ENCODE assay signal across 1 cellular context in the genomic region with DNA sequence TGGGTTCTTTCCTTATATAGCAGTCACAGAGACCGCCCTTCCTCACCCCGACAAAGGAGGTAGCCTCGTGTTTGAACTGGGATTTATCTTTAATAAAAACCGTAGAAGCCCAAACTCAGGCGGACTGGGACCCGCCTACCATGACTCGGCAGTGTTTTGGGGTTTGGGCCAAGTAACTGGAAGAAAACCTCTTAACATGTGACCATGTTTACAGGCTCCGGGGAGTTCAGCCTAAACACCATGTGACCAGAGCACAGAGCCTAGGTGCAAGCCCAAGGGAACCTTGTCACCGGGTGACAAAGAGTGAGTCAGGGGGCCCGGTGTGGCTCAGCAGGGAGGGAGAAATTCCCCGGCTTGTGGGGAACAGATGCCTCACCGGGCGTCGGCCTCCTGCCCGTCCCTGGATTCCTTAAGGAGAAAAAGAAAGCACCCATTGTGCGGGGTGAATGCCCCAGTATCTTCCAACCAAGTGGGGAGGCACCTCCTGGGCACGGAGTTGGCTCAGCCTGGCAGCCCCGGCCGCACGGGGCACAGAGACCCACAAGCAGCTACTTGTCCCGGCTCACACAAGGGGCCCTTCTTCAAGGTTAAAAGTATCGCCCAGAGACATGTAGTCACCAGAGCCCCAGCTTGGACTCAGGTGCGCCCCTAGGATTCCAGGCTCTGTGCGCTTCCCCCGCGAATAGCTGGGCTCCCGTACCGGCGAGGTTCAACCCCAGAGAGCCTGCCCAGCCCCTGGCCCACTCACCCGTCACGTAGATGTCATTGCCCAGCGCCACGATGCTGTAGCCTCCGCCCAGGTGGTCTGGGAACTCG.
A peak's percentile ranks its signal among the peaks of the same experiment; 100 is the strongest.
TF ChIP-seq lines count a peak whose summit lies in the region.

No MANE protein-coding gene starts in this region.

TF ChIP-seq in K562, 482 proteins besides CTCF, POLR2A, EP300 and RAD21 (continued from another document and continues in another):
- TF ChIP-seq, protein P1, sequence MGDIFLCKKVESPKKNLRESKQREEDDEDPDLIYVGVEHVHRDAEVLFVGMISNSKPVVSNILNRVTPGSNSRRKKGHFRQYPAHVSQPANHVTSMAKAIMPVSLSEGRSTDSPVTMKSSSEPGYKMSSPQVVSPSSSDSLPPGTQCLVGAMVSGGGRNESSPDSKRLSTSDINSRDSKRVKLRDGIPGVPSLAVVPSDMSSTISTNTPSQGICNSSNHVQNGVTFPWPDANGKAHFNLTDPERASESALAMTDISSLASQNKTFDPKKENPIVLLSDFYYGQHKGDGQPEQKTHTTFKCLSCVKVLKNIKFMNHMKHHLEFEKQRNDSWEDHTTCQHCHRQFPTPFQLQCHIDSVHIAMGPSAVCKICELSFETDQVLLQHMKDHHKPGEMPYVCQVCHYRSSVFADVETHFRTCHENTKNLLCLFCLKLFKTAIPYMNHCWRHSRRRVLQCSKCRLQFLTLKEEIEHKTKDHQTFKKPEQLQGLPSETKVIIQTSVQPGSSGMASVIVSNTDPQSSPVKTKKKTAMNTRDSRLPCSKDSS (IDR thresholded peaks at IDR 0.05; ENCODE audit: low read depth, partially characterized antibody) = no peak
- TF ChIP-seq ZNF436 (CRISPR knock-in tag; IDR thresholded peaks at IDR 0.05) = no peak
- no peak; the same call in 1 of the 2 replicates for TF ChIP-seq ZBTB2 (IDR thresholded peaks at IDR 0.05)
- no peak for TF ChIP-seq ZNF589 (CRISPR knock-in tag; IDR thresholded peaks at IDR 0.05; ENCODE audit: low read depth)
- TF ChIP-seq PML (IDR thresholded peaks at IDR 0.05; ENCODE audit: low read length) = peak; percentile 10; the same call in 1 of the 2 replicates
- no peak for TF ChIP-seq FOXM1 (IDR thresholded peaks at IDR 0.05; ENCODE audit: low read depth)
- no peak for TF ChIP-seq FOXM1 (CRISPR knock-in tag; IDR thresholded peaks at IDR 0.05; ENCODE audit: low read depth)
- TF ChIP-seq, protein P2, sequence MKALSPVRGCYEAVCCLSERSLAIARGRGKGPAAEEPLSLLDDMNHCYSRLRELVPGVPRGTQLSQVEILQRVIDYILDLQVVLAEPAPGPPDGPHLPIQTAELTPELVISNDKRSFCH (CRISPR knock-in tag; IDR thresholded peaks at IDR 0.05) = no peak
- TF ChIP-seq, protein P2 (tag; IDR thresholded peaks at IDR 0.05) = no peak
- TF ChIP-seq REST (CRISPR knock-in tag; IDR thresholded peaks at IDR 0.05; ENCODE audit: low read depth) = 0 out of 2 replicates have a peak, but pooled peaks have one; percentile 21
- TF ChIP-seq RBM39 (optimal IDR thresholded peaks at IDR 0.05; ENCODE audit: low read depth, low read length) = no peak
- peak; percentile 91 for TF ChIP-seq BACH1 (tag; IDR thresholded peaks at IDR 0.05)
- TF ChIP-seq HDGF (IDR thresholded peaks at IDR 0.05) = no peak
- TF ChIP-seq KLF10 (CRISPR knock-in tag; IDR thresholded peaks at IDR 0.05) = no peak
- TF ChIP-seq, protein P3, sequence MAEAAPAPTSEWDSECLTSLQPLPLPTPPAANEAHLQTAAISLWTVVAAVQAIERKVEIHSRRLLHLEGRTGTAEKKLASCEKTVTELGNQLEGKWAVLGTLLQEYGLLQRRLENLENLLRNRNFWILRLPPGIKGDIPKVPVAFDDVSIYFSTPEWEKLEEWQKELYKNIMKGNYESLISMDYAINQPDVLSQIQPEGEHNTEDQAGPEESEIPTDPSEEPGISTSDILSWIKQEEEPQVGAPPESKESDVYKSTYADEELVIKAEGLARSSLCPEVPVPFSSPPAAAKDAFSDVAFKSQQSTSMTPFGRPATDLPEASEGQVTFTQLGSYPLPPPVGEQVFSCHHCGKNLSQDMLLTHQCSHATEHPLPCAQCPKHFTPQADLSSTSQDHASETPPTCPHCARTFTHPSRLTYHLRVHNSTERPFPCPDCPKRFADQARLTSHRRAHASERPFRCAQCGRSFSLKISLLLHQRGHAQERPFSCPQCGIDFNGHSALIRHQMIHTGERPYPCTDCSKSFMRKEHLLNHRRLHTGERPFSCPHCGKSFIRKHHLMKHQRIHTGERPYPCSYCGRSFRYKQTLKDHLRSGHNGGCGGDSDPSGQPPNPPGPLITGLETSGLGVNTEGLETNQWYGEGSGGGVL (CRISPR knock-in tag; IDR thresholded peaks at IDR 0.05) = no peak
- TF ChIP-seq, protein P4, sequence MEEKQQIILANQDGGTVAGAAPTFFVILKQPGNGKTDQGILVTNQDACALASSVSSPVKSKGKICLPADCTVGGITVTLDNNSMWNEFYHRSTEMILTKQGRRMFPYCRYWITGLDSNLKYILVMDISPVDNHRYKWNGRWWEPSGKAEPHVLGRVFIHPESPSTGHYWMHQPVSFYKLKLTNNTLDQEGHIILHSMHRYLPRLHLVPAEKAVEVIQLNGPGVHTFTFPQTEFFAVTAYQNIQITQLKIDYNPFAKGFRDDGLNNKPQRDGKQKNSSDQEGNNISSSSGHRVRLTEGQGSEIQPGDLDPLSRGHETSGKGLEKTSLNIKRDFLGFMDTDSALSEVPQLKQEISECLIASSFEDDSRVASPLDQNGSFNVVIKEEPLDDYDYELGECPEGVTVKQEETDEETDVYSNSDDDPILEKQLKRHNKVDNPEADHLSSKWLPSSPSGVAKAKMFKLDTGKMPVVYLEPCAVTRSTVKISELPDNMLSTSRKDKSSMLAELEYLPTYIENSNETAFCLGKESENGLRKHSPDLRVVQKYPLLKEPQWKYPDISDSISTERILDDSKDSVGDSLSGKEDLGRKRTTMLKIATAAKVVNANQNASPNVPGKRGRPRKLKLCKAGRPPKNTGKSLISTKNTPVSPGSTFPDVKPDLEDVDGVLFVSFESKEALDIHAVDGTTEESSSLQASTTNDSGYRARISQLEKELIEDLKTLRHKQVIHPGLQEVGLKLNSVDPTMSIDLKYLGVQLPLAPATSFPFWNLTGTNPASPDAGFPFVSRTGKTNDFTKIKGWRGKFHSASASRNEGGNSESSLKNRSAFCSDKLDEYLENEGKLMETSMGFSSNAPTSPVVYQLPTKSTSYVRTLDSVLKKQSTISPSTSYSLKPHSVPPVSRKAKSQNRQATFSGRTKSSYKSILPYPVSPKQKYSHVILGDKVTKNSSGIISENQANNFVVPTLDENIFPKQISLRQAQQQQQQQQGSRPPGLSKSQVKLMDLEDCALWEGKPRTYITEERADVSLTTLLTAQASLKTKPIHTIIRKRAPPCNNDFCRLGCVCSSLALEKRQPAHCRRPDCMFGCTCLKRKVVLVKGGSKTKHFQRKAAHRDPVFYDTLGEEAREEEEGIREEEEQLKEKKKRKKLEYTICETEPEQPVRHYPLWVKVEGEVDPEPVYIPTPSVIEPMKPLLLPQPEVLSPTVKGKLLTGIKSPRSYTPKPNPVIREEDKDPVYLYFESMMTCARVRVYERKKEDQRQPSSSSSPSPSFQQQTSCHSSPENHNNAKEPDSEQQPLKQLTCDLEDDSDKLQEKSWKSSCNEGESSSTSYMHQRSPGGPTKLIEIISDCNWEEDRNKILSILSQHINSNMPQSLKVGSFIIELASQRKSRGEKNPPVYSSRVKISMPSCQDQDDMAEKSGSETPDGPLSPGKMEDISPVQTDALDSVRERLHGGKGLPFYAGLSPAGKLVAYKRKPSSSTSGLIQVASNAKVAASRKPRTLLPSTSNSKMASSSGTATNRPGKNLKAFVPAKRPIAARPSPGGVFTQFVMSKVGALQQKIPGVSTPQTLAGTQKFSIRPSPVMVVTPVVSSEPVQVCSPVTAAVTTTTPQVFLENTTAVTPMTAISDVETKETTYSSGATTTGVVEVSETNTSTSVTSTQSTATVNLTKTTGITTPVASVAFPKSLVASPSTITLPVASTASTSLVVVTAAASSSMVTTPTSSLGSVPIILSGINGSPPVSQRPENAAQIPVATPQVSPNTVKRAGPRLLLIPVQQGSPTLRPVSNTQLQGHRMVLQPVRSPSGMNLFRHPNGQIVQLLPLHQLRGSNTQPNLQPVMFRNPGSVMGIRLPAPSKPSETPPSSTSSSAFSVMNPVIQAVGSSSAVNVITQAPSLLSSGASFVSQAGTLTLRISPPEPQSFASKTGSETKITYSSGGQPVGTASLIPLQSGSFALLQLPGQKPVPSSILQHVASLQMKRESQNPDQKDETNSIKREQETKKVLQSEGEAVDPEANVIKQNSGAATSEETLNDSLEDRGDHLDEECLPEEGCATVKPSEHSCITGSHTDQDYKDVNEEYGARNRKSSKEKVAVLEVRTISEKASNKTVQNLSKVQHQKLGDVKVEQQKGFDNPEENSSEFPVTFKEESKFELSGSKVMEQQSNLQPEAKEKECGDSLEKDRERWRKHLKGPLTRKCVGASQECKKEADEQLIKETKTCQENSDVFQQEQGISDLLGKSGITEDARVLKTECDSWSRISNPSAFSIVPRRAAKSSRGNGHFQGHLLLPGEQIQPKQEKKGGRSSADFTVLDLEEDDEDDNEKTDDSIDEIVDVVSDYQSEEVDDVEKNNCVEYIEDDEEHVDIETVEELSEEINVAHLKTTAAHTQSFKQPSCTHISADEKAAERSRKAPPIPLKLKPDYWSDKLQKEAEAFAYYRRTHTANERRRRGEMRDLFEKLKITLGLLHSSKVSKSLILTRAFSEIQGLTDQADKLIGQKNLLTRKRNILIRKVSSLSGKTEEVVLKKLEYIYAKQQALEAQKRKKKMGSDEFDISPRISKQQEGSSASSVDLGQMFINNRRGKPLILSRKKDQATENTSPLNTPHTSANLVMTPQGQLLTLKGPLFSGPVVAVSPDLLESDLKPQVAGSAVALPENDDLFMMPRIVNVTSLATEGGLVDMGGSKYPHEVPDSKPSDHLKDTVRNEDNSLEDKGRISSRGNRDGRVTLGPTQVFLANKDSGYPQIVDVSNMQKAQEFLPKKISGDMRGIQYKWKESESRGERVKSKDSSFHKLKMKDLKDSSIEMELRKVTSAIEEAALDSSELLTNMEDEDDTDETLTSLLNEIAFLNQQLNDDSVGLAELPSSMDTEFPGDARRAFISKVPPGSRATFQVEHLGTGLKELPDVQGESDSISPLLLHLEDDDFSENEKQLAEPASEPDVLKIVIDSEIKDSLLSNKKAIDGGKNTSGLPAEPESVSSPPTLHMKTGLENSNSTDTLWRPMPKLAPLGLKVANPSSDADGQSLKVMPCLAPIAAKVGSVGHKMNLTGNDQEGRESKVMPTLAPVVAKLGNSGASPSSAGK (IDR thresholded peaks at IDR 0.05) = no peak; the same call in 1 of the 2 replicates
- TF ChIP-seq ZEB2 (IDR thresholded peaks at IDR 0.05) = peak; percentile 39; the same call in 1 of the 2 replicates
- no peak for TF ChIP-seq SUPT5H (IDR thresholded peaks at IDR 0.05)
- TF ChIP-seq, protein P5, sequence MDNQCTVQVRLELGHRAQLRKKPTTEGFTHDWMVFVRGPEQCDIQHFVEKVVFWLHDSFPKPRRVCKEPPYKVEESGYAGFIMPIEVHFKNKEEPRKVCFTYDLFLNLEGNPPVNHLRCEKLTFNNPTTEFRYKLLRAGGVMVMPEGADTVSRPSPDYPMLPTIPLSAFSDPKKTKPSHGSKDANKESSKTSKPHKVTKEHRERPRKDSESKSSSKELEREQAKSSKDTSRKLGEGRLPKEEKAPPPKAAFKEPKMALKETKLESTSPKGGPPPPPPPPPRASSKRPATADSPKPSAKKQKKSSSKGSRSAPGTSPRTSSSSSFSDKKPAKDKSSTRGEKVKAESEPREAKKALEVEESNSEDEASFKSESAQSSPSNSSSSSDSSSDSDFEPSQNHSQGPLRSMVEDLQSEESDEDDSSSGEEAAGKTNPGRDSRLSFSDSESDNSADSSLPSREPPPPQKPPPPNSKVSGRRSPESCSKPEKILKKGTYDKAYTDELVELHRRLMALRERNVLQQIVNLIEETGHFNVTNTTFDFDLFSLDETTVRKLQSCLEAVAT (IDR thresholded peaks at IDR 0.05) = peak in 1 of 2 experiments; percentile 52; a peak in 1 of 4 replicates
- TF ChIP-seq ZNF583 (CRISPR knock-in tag; IDR thresholded peaks at IDR 0.05) = no peak
- no peak for TF ChIP-seq POU5F1 (IDR thresholded peaks at IDR 0.05; ENCODE audit: borderline replicate concordance, low read depth, low read length, partially characterized antibody)
- TF ChIP-seq ZNF124 (CRISPR knock-in tag; IDR thresholded peaks at IDR 0.05) = no peak
- TF ChIP-seq POLR2G (IDR thresholded peaks at IDR 0.05; ENCODE audit: low read depth, low read length) = peak; percentile 23; the same call in 1 of the 2 replicates
- no peak for TF ChIP-seq ZNF217 (CRISPR knock-in tag; IDR thresholded peaks at IDR 0.05)
- TF ChIP-seq BRF1 (IDR thresholded peaks at IDR 0.05; ENCODE audit: borderline replicate concordance, extremely low read depth, insufficient read length) = no peak
- TF ChIP-seq ZBTB34 (CRISPR knock-in tag; IDR thresholded peaks at IDR 0.05) = no peak
- no peak for TF ChIP-seq KAT2B (IDR thresholded peaks at IDR 0.05; ENCODE audit: low read depth, low read length)
